Comparison of ENCODE assay signal across 8 cellular contexts in the genomic region with DNA sequence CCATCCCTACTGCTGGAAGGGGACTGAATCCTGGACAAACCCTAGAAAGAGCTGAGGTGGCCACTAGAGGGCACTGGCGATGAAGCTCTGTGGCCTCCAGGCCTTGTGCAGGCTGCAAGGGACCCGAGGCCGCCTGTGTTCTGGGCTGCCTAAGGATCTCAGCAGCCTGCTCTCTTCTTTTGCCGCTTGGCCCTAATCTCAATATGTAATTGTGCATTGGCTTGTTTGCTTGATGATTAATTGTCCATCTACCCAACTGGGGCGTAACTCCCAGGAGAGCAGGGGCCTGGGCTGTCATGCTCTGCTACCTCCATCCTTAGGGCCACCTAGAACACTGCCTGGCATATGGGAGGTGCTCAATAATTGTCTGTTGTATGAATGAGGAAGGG.
DNase-seq lines count a peak whose midpoint lies in the region; ATAC-seq, FAIRE-seq and TF ChIP-seq lines count a peak whose summit lies in the region.

No MANE protein-coding gene starts in this region.

- intact Hi-C loops in breast epithelium (cut with DNase I; ENCODE audit: low total_unique reads) = loop anchor here (10.0 kb wide), 1 partner anchor 72 kb away; a partner anchor contains a TSS
- intact Hi-C loops in kidney (cut with DNase I) = no loop called here

- ATAC-seq in GM18517 (IDR thresholded peaks at IDR 0.05; ENCODE audit: unreplicated experiment) (peak; percentile 86), HG03103 (IDR thresholded peaks at IDR 0.05; ENCODE audit: low read depth, unreplicated experiment) (peak; percentile 75)

- H3K36me3 ChIP-seq in breast epithelium = no peaks in the 10 kb centered on the region
- no peaks in the 10 kb centered on the region for H3K36me3 ChIP-seq in kidney (ENCODE audit: control insufficient read depth in 1 of 2, insufficient read depth in 2 of 2, low read length in 2 of 2)

- peak; percentile 45 for DNase-seq in NCI-H2171 (lab: John Stamatoyannopoulos, UW)
- peak; percentile 58 to 73 for DNase-seq in breast epithelium (ENCODE audit: low spot score in 2 of 2)
- DNase-seq in kidney = peak; percentile 91
- DNase-seq in stimulated activated CD4-positive, alpha-beta T cell treated with anti-CD3 and anti-CD28 coated beads, Interleukin-2, amount 100 ng/mL, for 24 hours = peak; percentile 82 to 84

- H3K9ac ChIP-seq in kidney (ENCODE audit: low read length in 2 of 2) = no peak overlapping the region

- H3K27ac ChIP-seq in breast epithelium = peak overlapping the region in 1 of 2 donors; percentile 14
- peak overlapping the region in 1 of 2 donors; percentile 44 for H3K27ac ChIP-seq in kidney (ENCODE audit: low read depth in 2 of 2, low read length in 2 of 2)

- no peaks in the 10 kb centered on the region for H3K4me1 ChIP-seq in breast epithelium
- H3K4me1 ChIP-seq in kidney (ENCODE audit: control insufficient read depth in 1 of 2, insufficient read depth in 1 of 2, low read depth in 1 of 2, low read length in 2 of 2) = peaks cover 6 to 13% of the 10 kb centered on the region in 2 donors

- no peak overlapping the region for H3K4me3 ChIP-seq in WI38 (ENCODE audit: low read depth, low read length)
- H3K4me3 ChIP-seq in breast epithelium = no peak overlapping the region
- no peak overlapping the region for H3K4me3 ChIP-seq in kidney (ENCODE audit: low read length in 2 of 2)

- no peaks in the 10 kb centered on the region for H3K9me3 ChIP-seq in breast epithelium
- H3K9me3 ChIP-seq in kidney (ENCODE audit: control insufficient read depth in 1 of 2, low read length in 2 of 2) = no peaks in the 10 kb centered on the region

- peak; percentile 88 for TF ChIP-seq CTCF in WI38 (IDR thresholded peaks at IDR 0.05; ENCODE audit: low read depth, low read length)
- peak; percentile 61 to 90 (median 85) for TF ChIP-seq CTCF in breast epithelium (IDR thresholded peaks at IDR 0.05)
- peak; percentile 87 for TF ChIP-seq CTCF in kidney (IDR thresholded peaks at IDR 0.05; ENCODE audit: borderline replicate concordance, extremely low read depth, insufficient read depth)

- FAIRE-seq in A204.1 (lab: Jason Lieb, UNC) (peak; percentile 34), kidney (lab: Jason Lieb, UNC) (no peak)

- no peak for TF ChIP-seq POLR2A in breast epithelium (IDR thresholded peaks at IDR 0.05)

- H3K27me3 ChIP-seq in breast epithelium = no peaks in the 10 kb centered on the region
